In genomic region chr10:132766291-132766690, GRCh38 we compare ENCODE assay signal across 1 cellular context.
TF ChIP-seq lines count a peak whose summit lies in the region.

No MANE protein-coding gene starts in this region.

TF ChIP-seq in HepG2, 621 proteins besides CTCF, POLR2A, EP300 and RAD21 (continued from another document):
- TF ChIP-seq MNT (IDR thresholded peaks at IDR 0.05) (peak; percentile 44), ZNF414 (CRISPR knock-in tag; IDR thresholded peaks at IDR 0.05) (no peak)
